Comparison of ENCODE assay signal across 14 cellular contexts in the genomic region with DNA sequence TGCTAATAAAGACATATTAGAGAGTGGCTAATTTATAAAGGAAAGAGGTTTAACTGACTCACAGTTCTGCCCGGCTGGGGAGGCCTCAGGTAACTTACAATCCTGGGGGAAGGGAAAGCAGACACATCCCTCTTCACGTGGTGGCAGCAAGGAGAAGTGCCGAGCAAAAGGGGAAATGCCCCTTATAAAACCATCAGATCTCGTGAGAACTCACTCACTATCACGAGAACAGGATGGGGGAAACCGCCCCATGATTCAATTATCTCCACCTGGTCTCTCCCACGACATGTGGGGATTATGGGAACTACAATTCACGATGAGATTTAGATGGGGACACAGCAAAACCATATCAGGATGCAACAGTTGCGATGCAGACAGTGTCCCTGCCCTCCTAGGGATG.
DNase-seq lines count a peak whose midpoint lies in the region; FAIRE-seq and TF ChIP-seq lines count a peak whose summit lies in the region.
"Had no signal": no experiment of that assay in that cellular context is flagged by ENCODE, and none has a peak within 500 bp of the region (broad histone marks: within the 10 kb centered on the region; RNA-seq: fewer than 3 reads in every experiment).

No MANE protein-coding gene starts in this region.

- FAIRE-seq in urothelium cell line (lab: Jason Lieb, UNC) = peak; percentile 95

- DNase-seq in NCI-H82 (lab: John Stamatoyannopoulos, UW) (peak; percentile 6), NCI-H82 treated with DMSO at 0.1 percent for 48 hours (lab: John Stamatoyannopoulos, UW; ENCODE audit: unreplicated experiment) (no peak), MV-4-11 (lab: John Stamatoyannopoulos, UW) (peak; percentile 45), epithelial cell of proximal tubule (ENCODE audit: low read depth) (peak; percentile 32), urothelium cell line (ENCODE audit: low spot score) (no peak), RPMI8226 (no peak), GM20000 (ENCODE audit: low spot score) (no peak)
- DNase-seq in activated effector memory CD4-positive, alpha-beta T cell treated with anti-CD3 and anti-CD28 coated beads, Interleukin-2, amount 50 U/mL, for 16 hours = no peak
- DNase-seq: C1 segment of cervical spinal cord; Calu3; CD4-positive, alpha-beta T cell; DMS 273 treated with DMSO at 0.1 percent for 48 hours; H7 had no signal

- H3K4me3 ChIP-seq in epithelial cell of proximal tubule (ENCODE audit: low read depth, low read length) = no peak overlapping the region
- H3K4me3 ChIP-seq: GM23338 had no signal

- TF ChIP-seq CTCF in epithelial cell of proximal tubule (conservative IDR thresholded peaks at IDR 0.05; ENCODE audit: low read depth, low read length) = peak; percentile 16
- TF ChIP-seq CTCF in GM20000 (IDR thresholded peaks at IDR 0.05; ENCODE audit: extremely low read depth, missing control alignments) = no peak

Comparison
In these comparisons a context has a peak if more than half of its experiments do, and no peak if none do; other contexts are left out.
1. DNase-seq: peak in NCI-H82 (single experiment), MV-4-11 (single experiment) and epithelial cell of proximal tubule (single experiment); none in NCI-H82 treated with DMSO at 0.1 percent for 48 hours (single experiment), urothelium cell line (single experiment), RPMI8226 (single experiment), activated effector memory CD4-positive, alpha-beta T cell treated with anti-CD3 and anti-CD28 coated beads, Interleukin-2, amount 50 U/mL, for 16 hours (single experiment) and GM20000 (single experiment).